In genomic region chr5:140234590-140234989, GRCh38 we compare ENCODE assay signal across 30 cellular contexts.
"Had no signal": no experiment of that assay in that cellular context is flagged by ENCODE, and none has a peak within 500 bp of the region (broad histone marks: within the 10 kb centered on the region; RNA-seq: fewer than 3 reads in every experiment).

No MANE protein-coding gene starts in this region.

- H2AFZ ChIP-seq: parathyroid adenoma had no signal

- H3K4me1 ChIP-seq: parathyroid adenoma, prostate gland, uterus had no signal

- ATAC-seq: foreskin keratinocyte; heart right ventricle; left cardiac atrium; left lung; mucosa of descending colon; natural killer cell treated with Interleukin-12 subunit alpha and Interleukin-12 subunit beta and Interleukin-15 and Interleukin-18, amount 100 ng/mL, for 72 hours; sciatic nerve; stimulated activated memory B cell treated with anti-CD40 and anti-IgM and Interleukin-4, amounts not matched to agents 10 μg/mL and 1 μg/mL and 100 μg/mL, for 72 hours; upper lobe of right lung had no signal

- H3K4me3 Mint-ChIP-seq: mesothelial cell of epicardium; naive B cell; natural killer cell treated with Interleukin-12 subunit alpha and Interleukin-12 subunit beta and Interleukin-15 and Interleukin-18, amount 100 ng/mL, for 72 hours; neural crest cell; stimulated activated memory B cell treated with anti-CD40 and anti-IgM and Interleukin-4, amounts not matched to agents 10 μg/mL and 1 μg/mL and 100 μg/mL, for 72 hours; stimulated activated naive CD8-positive, alpha-beta T cell treated with anti-CD3 and anti-CD28 coated beads, Interleukin-15, Interleukin-2, amounts not matched to agents 100 ng/mL and 50 ng/mL, for 24 hours had no signal

- H3K27me3 ChIP-seq: esophagus muscularis mucosa, foreskin keratinocyte, heart right ventricle, left lung, right atrium auricular region, suprapubic skin, transverse colon, upper lobe of right lung, uterus had no signal

- H3K36me3 ChIP-seq: esophagus muscularis mucosa, heart right ventricle, left lung, prostate gland, right atrium auricular region, transverse colon, upper lobe of right lung, uterus had no signal

- H3K4me1 Mint-ChIP-seq: mesothelial cell of epicardium; naive B cell; stimulated activated memory B cell treated with anti-CD40 and anti-IgM and Interleukin-4, amounts not matched to agents 10 μg/mL and 1 μg/mL and 100 μg/mL, for 72 hours had no signal

- H3K27me3 Mint-ChIP-seq: stimulated activated memory B cell treated with anti-CD40 and anti-IgM and Interleukin-4, amounts not matched to agents 10 μg/mL and 1 μg/mL and 100 μg/mL, for 72 hours; stimulated activated naive CD8-positive, alpha-beta T cell treated with anti-CD3 and anti-CD28 coated beads, Interleukin-15, Interleukin-2, amounts not matched to agents 100 ng/mL and 50 ng/mL, for 24 hours had no signal

- H3K9me3 ChIP-seq: esophagus muscularis mucosa, heart right ventricle, left lung, mucosa of descending colon, prostate gland, right atrium auricular region, suprapubic skin, transverse colon, upper lobe of right lung, uterus had no signal

- H3K9me3 Mint-ChIP-seq: mesothelial cell of epicardium; naive B cell; natural killer cell treated with Interleukin-12 subunit alpha and Interleukin-12 subunit beta and Interleukin-15 and Interleukin-18, amount 100 ng/mL, for 72 hours; neural crest cell; stimulated activated memory B cell treated with anti-CD40 and anti-IgM and Interleukin-4, amounts not matched to agents 10 μg/mL and 1 μg/mL and 100 μg/mL, for 72 hours; stimulated activated naive CD8-positive, alpha-beta T cell treated with anti-CD3 and anti-CD28 coated beads, Interleukin-15, Interleukin-2, amounts not matched to agents 100 ng/mL and 50 ng/mL, for 24 hours had no signal

- H3K79me2 ChIP-seq: parathyroid adenoma had no signal

- H3K27ac ChIP-seq: coronary artery, esophagus muscularis mucosa, foreskin keratinocyte, heart right ventricle, parathyroid adenoma, prostate gland, right atrium auricular region, transverse colon, upper lobe of right lung, uterus had no signal

- H3K9ac ChIP-seq: parathyroid adenoma had no signal

- H3K4me3 ChIP-seq: coronary artery, esophagus muscularis mucosa, heart right ventricle, left lung, mucosa of descending colon, prostate gland, right atrium auricular region, smooth muscle cell, suprapubic skin, transverse colon, upper lobe of right lung, uterus had no signal

- DNase-seq: dermis blood vessel endothelial cell; effector memory CD4-positive, alpha-beta T cell; foreskin keratinocyte; glutamatergic neuron; heart right ventricle; hippocampal formation; left cardiac atrium; left lung; mesenchymal stem cell; mucosa of descending colon; naive B cell; stimulated activated CD4-positive, alpha-beta T cell treated with anti-CD3 and anti-CD28 coated beads, Interleukin-12 subunit alpha, Interleukin-12 subunit beta, amount 100 ng/mL, for 4 hours; stimulated activated CD4-positive, alpha-beta T cell treated with anti-CD3 and anti-CD28 coated beads, Interleukin-2, amount 100 ng/mL, for 24 hours; stimulated activated CD4-positive, alpha-beta T cell treated with anti-CD3 and anti-CD28 coated beads, Interleukin-4, amount 100 ng/mL, for 24 hours; transverse colon; upper lobe of right lung; uterus had no signal

- H3K27ac Mint-ChIP-seq: mesothelial cell of epicardium; naive B cell; natural killer cell treated with Interleukin-12 subunit alpha and Interleukin-12 subunit beta and Interleukin-15 and Interleukin-18, amount 100 ng/mL, for 72 hours; stimulated activated memory B cell treated with anti-CD40 and anti-IgM and Interleukin-4, amounts not matched to agents 10 μg/mL and 1 μg/mL and 100 μg/mL, for 72 hours; stimulated activated naive CD8-positive, alpha-beta T cell treated with anti-CD3 and anti-CD28 coated beads, Interleukin-15, Interleukin-2, amounts not matched to agents 100 ng/mL and 50 ng/mL, for 24 hours had no signal

- H3K36me3 Mint-ChIP-seq: mesothelial cell of epicardium; naive B cell; natural killer cell treated with Interleukin-12 subunit alpha and Interleukin-12 subunit beta and Interleukin-15 and Interleukin-18, amount 100 ng/mL, for 72 hours had no signal

- H3K4me2 ChIP-seq: smooth muscle cell had no signal
